ENCODE assay signal across 17 cellular contexts in genomic region chr20:60341062-60341461, GRCh38.
DNase-seq lines count a peak whose midpoint lies in the region; ATAC-seq, FAIRE-seq and TF ChIP-seq lines count a peak whose summit lies in the region.
"Had no signal": no experiment of that assay in that cellular context is flagged by ENCODE, and none has a peak within 500 bp of the region (broad histone marks: within the 10 kb centered on the region; RNA-seq: fewer than 3 reads in every experiment).

No MANE protein-coding gene starts in this region.

- H3K27ac ChIP-seq in KOPT-K1 (ENCODE audit: low read depth, low read length, poor library complexity, severe bottlenecking) (peak overlapping the region; percentile 59), hepatocyte (no peak overlapping the region), small intestine (ENCODE audit: low read depth in 1 of 2, low read length in 1 of 2) (no peak overlapping the region)
- H3K27ac ChIP-seq: C4-2B had no signal

- H3K9me2 ChIP-seq in hepatocyte (replicated peaks; ENCODE audit: insufficient read depth): no peaks in the 10 kb centered on the region

- no peaks in the 10 kb centered on the region for H3K79me2 ChIP-seq in hepatocyte

- no peak overlapping the region for H2AFZ ChIP-seq in hepatocyte

- DNase-seq in hepatocyte (ENCODE audit: low spot score) (peak; percentile 38), small intestine (peak; percentile 69)
- DNase-seq in effector CD8-positive, alpha-beta T cell (lab: John Stamatoyannopoulos, UW): no peak
- DNase-seq: ACHN; CD4-positive, alpha-beta T cell; GDM1; H9 had no signal

- no peaks in the 10 kb centered on the region for H3K9me3 ChIP-seq in KOPT-K1 (ENCODE audit: insufficient read depth, low read length, poor library complexity, severe bottlenecking)
- H3K9me3 ChIP-seq in hepatocyte (ENCODE audit: low read depth): no peaks in the 10 kb centered on the region
- no peaks in the 10 kb centered on the region for H3K9me3 ChIP-seq in small intestine (ENCODE audit: control insufficient read depth, low read depth)
- H3K9me3 ChIP-seq: Caco-2 had no signal

- 74% methylated on average over 7 of the region's 7 CpGs for WGBS in hepatocyte (ENCODE audit: low lambda C conversion rate, missing lambda C conversion rate)
- 11 to 68% (median 24%) methylated on average over 7 of the region's 7 CpGs for WGBS in small intestine, 3 donors

- H3K36me3 ChIP-seq in KOPT-K1 (ENCODE audit: insufficient read depth, low read length) (no peaks in the 10 kb centered on the region), hepatocyte (replicated peaks; ENCODE audit: insufficient read depth, low read depth) (no peaks in the 10 kb centered on the region), small intestine (ENCODE audit: control insufficient read depth in 2 of 2, insufficient read depth in 2 of 2, low read length in 2 of 2) (no peaks in the 10 kb centered on the region)

- no peak for FAIRE-seq in small intestine (lab: Jason Lieb, UNC)
- FAIRE-seq: A204.1, D721Med, GM12892, GM18507, H1 had no signal

- H3K4me2 ChIP-seq in hepatocyte: no peak overlapping the region

- H3K4me3 ChIP-seq in hepatocyte: no peak overlapping the region
- no peak overlapping the region for H3K4me3 ChIP-seq in small intestine (ENCODE audit: low read depth in 1 of 2, low read length in 2 of 2)

- peaks cover 3% of the 10 kb centered on the region for H3K27me3 ChIP-seq in hepatocyte
- H3K27me3 ChIP-seq in small intestine (ENCODE audit: control insufficient read depth in 2 of 2, insufficient read depth in 2 of 2, low read length in 2 of 2): no peaks in the 10 kb centered on the region

- no peaks in the 10 kb centered on the region for H3K4me1 ChIP-seq in hepatocyte (ENCODE audit: insufficient read depth)
- no peaks in the 10 kb centered on the region for H3K4me1 ChIP-seq in small intestine (ENCODE audit: control insufficient read depth in 2 of 2, insufficient read depth in 1 of 2, low read depth in 1 of 2, low read length in 1 of 2)

- TF ChIP-seq CTCF in hepatocyte (IDR thresholded peaks at IDR 0.05; ENCODE audit: poor library complexity): no peak

- H4K20me1 ChIP-seq in hepatocyte (ENCODE audit: insufficient read depth, poor library complexity, severe bottlenecking): no peaks in the 10 kb centered on the region

- no peak for ATAC-seq in HG03469 (IDR thresholded peaks at IDR 0.05; ENCODE audit: unreplicated experiment)
- ATAC-seq in GM19351 (IDR thresholded peaks at IDR 0.05; ENCODE audit: unreplicated experiment): no peak
